ENCODE assay signal across 11 cellular contexts in genomic region chr14:92607702-92608429, GRCh38.
DNase-seq lines count a peak whose midpoint lies in the region; ATAC-seq and TF ChIP-seq lines count a peak whose summit lies in the region.
"Had no signal": no experiment of that assay in that cellular context is flagged by ENCODE, and none has a peak within 500 bp of the region (broad histone marks: within the 10 kb centered on the region; RNA-seq: fewer than 3 reads in every experiment).

No MANE protein-coding gene starts in this region.

- in situ Hi-C loops in Caki2 (cut with HindIII; ENCODE audit: low pct_unique_long_range_greater_than_20kb, low sequenced_read_pairs), result no loop called here

- CTCF ChIA-PET in PC-9 (lab: Charles Lee), result no interaction called here
- CTCF ChIA-PET in activated naive CD4-positive, alpha-beta T cell treated with anti-CD3 and anti-CD28 coated beads for 36 hours (lab: Charles Lee), result no interaction called here

- H3K27me3 ChIP-seq in PC-9 (ENCODE audit: insufficient read depth, low read depth), result no peaks in the 10 kb centered on the region
- no peaks in the 10 kb centered on the region for H3K27me3 ChIP-seq in muscle layer of colon (ENCODE audit: control insufficient read depth in 1 of 2, insufficient read depth in 2 of 2, low read length in 2 of 2)

- intact Hi-C loops in PC-9 (cut with micrococcal nuclease; ENCODE audit: unreplicated experiment), result loop anchor here (5.0 kb wide), 1 partner anchor 74 kb away; no protein-coding TSS in a partner anchor
- intact Hi-C loops in activated naive CD4-positive, alpha-beta T cell treated with anti-CD3 and anti-CD28 coated beads for 36 hours (cut with micrococcal nuclease), result loop anchor here (10.0 kb wide), 1 partner anchor 473 kb away; no protein-coding TSS in a partner anchor
- intact Hi-C loops in sciatic nerve (cut with DNase I), result no loop called here

- H3K4me1 Mint-ChIP-seq in activated naive CD4-positive, alpha-beta T cell treated with anti-CD3 and anti-CD28 coated beads for 36 hours (ENCODE audit: low read depth), result peaks cover 21% of the 10 kb centered on the region
- H3K4me1 Mint-ChIP-seq: GM23338 had no signal

- H3K36me3 ChIP-seq in PC-9 (ENCODE audit: low read depth) (0 out of 2 replicates have a peak, but pooled peaks cover 7% of the 10 kb centered on the region), muscle layer of colon (ENCODE audit: insufficient read depth, low read length) (no peaks in the 10 kb centered on the region)

- BruUV-seq in PC-9 (replicated peaks; lab: Mats Ljungman, UMichigan), result no TSS peak

- no peaks in the 10 kb centered on the region for H4K20me1 ChIP-seq in PC-9 (ENCODE audit: insufficient read depth)

- H3K9me3 ChIP-seq in PC-9 (ENCODE audit: insufficient read depth, low read depth) (0 out of 2 replicates have a peak, but pooled peaks cover 3% of the 10 kb centered on the region), muscle layer of colon (ENCODE audit: low read length) (no peaks in the 10 kb centered on the region)

- H3K9me2 ChIP-seq in PC-9 (ENCODE audit: insufficient read depth), result no peaks in the 10 kb centered on the region

- H3K4me3 Mint-ChIP-seq in activated naive CD4-positive, alpha-beta T cell treated with anti-CD3 and anti-CD28 coated beads for 36 hours, result no peak overlapping the region
- H3K4me3 Mint-ChIP-seq: activated naive CD8-positive, alpha-beta T cell treated with anti-CD3 and anti-CD28 coated beads, Interleukin-2, amount 10 ng/mL, durations not matched to agents 7 days and 5 days; GM23338 had no signal

- no peak for TF ChIP-seq CTCF in PC-9 (conservative IDR thresholded peaks at IDR 0.05)

- POLR2A ChIA-PET in PC-9 (lab: Charles Lee; ENCODE audit: unreplicated experiment), result no interaction called here

- H3F3A ChIP-seq in PC-9 (ENCODE audit: insufficient read depth, low read depth), result peaks cover 49% of the 10 kb centered on the region

- no peaks in the 10 kb centered on the region for H3K36me3 Mint-ChIP-seq in activated naive CD4-positive, alpha-beta T cell treated with anti-CD3 and anti-CD28 coated beads for 36 hours (ENCODE audit: low read depth)

- ATAC-seq in HG03196 (IDR thresholded peaks at IDR 0.05; ENCODE audit: unreplicated experiment), result no peak
- ATAC-seq in sciatic nerve, result no peak
- ATAC-seq: GM23338 had no signal

- H3K4me1 ChIP-seq in PC-9 (replicated peaks; ENCODE audit: insufficient read depth) (peaks cover 38% of the 10 kb centered on the region), muscle layer of colon (ENCODE audit: insufficient read depth, low read length) (peaks cover 56% of the 10 kb centered on the region)

- DNase-seq in Caki2 (ENCODE audit: low read depth), result peak; percentile 60
- peak in 1 of 2 experiments; percentile 66 for DNase-seq in PC-9
- peak; percentile 64 for DNase-seq in epithelial cell of prostate (ENCODE audit: low read depth, low spot score)
- DNase-seq in AG08396 (ENCODE audit: low spot score), result no peak
- no peak for DNase-seq in activated naive CD4-positive, alpha-beta T cell treated with anti-CD3 and anti-CD28 coated beads for 36 hours
- DNase-seq in sciatic nerve (ENCODE audit: low spot score), result no peak
- DNase-seq: activated naive CD8-positive, alpha-beta T cell treated with anti-CD3 and anti-CD28 coated beads, Interleukin-2, amount 10 ng/mL, durations not matched to agents 7 days and 5 days; NCI-H2081 had no signal

- no peak overlapping the region for H2AFZ ChIP-seq in PC-9
- H2AFZ ChIP-seq: GM23338 had no signal

- no peak overlapping the region for H3K4me2 ChIP-seq in PC-9
- H3K4me2 ChIP-seq: GM23338 had no signal

- H3K27ac ChIP-seq in PC-9 (peak overlapping the region; percentile 89), epithelial cell of prostate (peak overlapping the region; percentile 48), muscle layer of colon (ENCODE audit: low read depth, low read length) (peak overlapping the region; percentile 21)

- H3K4me3 ChIP-seq in PC-9 (no peak overlapping the region), muscle layer of colon (ENCODE audit: low read depth in 1 of 2, low read length in 2 of 2) (no peak overlapping the region)
- H3K4me3 ChIP-seq: GM23338 had no signal

- no peak overlapping the region for H3K27ac Mint-ChIP-seq in activated naive CD4-positive, alpha-beta T cell treated with anti-CD3 and anti-CD28 coated beads for 36 hours
- H3K27ac Mint-ChIP-seq: activated naive CD8-positive, alpha-beta T cell treated with anti-CD3 and anti-CD28 coated beads, Interleukin-2, amount 10 ng/mL, durations not matched to agents 7 days and 5 days; GM23338 had no signal

- H3K27me3 Mint-ChIP-seq in activated naive CD4-positive, alpha-beta T cell treated with anti-CD3 and anti-CD28 coated beads for 36 hours (ENCODE audit: low read depth), result no peaks in the 10 kb centered on the region
- H3K27me3 Mint-ChIP-seq: activated naive CD8-positive, alpha-beta T cell treated with anti-CD3 and anti-CD28 coated beads, Interleukin-2, amount 10 ng/mL, durations not matched to agents 7 days and 5 days had no signal

- H3K9ac ChIP-seq in muscle layer of colon (ENCODE audit: low read length), result no peak overlapping the region

- no peaks in the 10 kb centered on the region for H3K9me3 Mint-ChIP-seq in activated naive CD4-positive, alpha-beta T cell treated with anti-CD3 and anti-CD28 coated beads for 36 hours
- H3K9me3 Mint-ChIP-seq: GM23338 had no signal

- peaks cover 43% of the 10 kb centered on the region for H3K79me2 ChIP-seq in PC-9 (ENCODE audit: low read depth)

Comparison
In these comparisons a context has a peak if more than half of its experiments do, and no peak if none do; other contexts are left out.
1. DNase-seq: peak in Caki2 (single experiment) and epithelial cell of prostate (single experiment); none in AG08396 (single experiment), activated naive CD4-positive, alpha-beta T cell treated with anti-CD3 and anti-CD28 coated beads for 36 hours (single experiment) and sciatic nerve (single experiment).
2. H3K27ac ChIP-seq: peak in every context shown above with its lines; median percentile 89 in PC-9; 48 in epithelial cell of prostate; 21 in muscle layer of colon.